Comparison of ENCODE assay signal across 26 cellular contexts in the genomic region with DNA sequence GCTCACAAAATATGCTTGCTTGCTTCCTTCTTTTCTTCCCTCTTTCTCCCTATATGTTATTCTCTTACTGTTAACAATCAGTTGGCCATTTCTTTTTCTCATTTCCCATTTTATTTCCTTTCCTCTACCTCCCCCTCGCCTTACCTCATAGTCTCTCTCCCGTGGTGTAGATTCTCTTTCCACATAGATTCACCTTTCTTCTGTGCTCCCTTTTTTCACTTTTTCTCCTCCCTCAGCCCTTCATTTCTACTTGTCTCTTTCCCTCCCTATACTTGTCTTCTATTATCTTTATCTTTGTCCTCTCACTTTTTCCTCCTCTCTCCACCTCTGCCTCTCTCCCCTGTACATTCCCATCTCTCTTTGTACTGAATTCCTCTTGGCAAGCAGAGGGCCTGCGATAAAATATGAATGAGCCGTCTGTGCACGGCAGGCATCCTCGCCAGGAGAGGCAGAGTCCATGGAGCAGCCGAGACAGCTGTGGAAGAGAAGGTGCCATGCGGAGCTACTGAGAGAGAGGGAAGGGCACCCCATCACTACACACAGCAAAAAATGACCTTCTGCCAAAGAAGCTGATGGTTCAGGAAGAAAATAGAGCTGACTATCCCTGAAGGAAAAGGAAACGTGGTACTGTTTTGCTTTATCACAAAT. TPM values are rescaled to one million over a fixed set of nuclear protein-coding genes. Genes with fewer than 3 reads are reported as not detected.
A peak's percentile ranks its signal among the peaks of the same experiment; 100 is the strongest.
DNase-seq lines count a peak whose midpoint lies in the region; ATAC-seq and TF ChIP-seq lines count a peak whose summit lies in the region.
"Had no signal": no experiment of that assay in that cellular context is flagged by ENCODE, and none has a peak within 500 bp of the region (broad histone marks: within the 10 kb centered on the region; RNA-seq: fewer than 3 reads in every experiment).

No MANE protein-coding gene starts in this region.

- ATAC-seq in HG02981 (IDR thresholded peaks at IDR 0.05; ENCODE audit: unreplicated experiment): no peak
- ATAC-seq: activated CD8-positive, alpha-beta memory T cell treated with anti-CD3 and anti-CD28 coated beads, Interleukin-2, amount 10 ng/mL, durations not matched to agents 7 days and 5 days; left lung; Panc1; stimulated activated naive CD8-positive, alpha-beta T cell treated with anti-CD3 and anti-CD28 coated beads, Interleukin-15, amount 100 ng/mL, for 72 hours had no signal

- intact Hi-C loops in A673 (cut with micrococcal nuclease; ENCODE audit: unreplicated experiment): no loop called here

- H3K27me3 ChIP-seq in A673 (replicated peaks; ENCODE audit: insufficient read depth, low read depth, low read length, poor library complexity) (no peaks in the 10 kb centered on the region), SJCRH30 (no peaks in the 10 kb centered on the region), iPS-15b (ENCODE audit: control insufficient read depth, insufficient read depth, low read length) (no peaks in the 10 kb centered on the region)
- H3K27me3 ChIP-seq: ascending aorta, left lung, spleen, vagina had no signal

- BruUV-seq in A673 (replicated peaks; lab: Mats Ljungman, UMichigan): no TSS peak

- no peak for TF ChIP-seq CTCF in A673 (conservative IDR thresholded peaks at IDR 0.05; ENCODE audit: low read depth, low read length)

- CTCF ChIA-PET in A673 (lab: Charles Lee): no interaction called here

- H3K9me3 ChIP-seq in A673 (ENCODE audit: low read depth, low read length, poor library complexity, severe bottlenecking): no peaks in the 10 kb centered on the region
- no peaks in the 10 kb centered on the region for H3K9me3 ChIP-seq in SJCRH30 (replicated peaks)
- H3K9me3 ChIP-seq in iPS-15b (ENCODE audit: control insufficient read depth, insufficient read depth, low read length): no peaks in the 10 kb centered on the region
- H3K9me3 ChIP-seq: ascending aorta, HAP-1, left lung, spleen, vagina had no signal

- POLR2A ChIA-PET in A673 (lab: Charles Lee; ENCODE audit: low non-redundant PET): no interaction called here

- H3K4me1 ChIP-seq in A673 (ENCODE audit: insufficient read depth, low read length, poor library complexity, severe bottlenecking): peaks cover 42% of the 10 kb centered on the region
- peaks cover 31% of the 10 kb centered on the region for H3K4me1 ChIP-seq in SJCRH30
- peaks cover 5% of the 10 kb centered on the region for H3K4me1 ChIP-seq in iPS-15b (ENCODE audit: control insufficient read depth, insufficient read depth, low read length)
- H3K4me1 ChIP-seq: ascending aorta, parathyroid adenoma had no signal

- DNase-seq in A673 (ENCODE audit: low spot score): no peak
- DNase-seq in DMS 273 treated with DMSO at 0.1 percent for 48 hours (lab: John Stamatoyannopoulos, UW): peak; percentile 49
- DNase-seq in SJCRH30: peak; percentile 46 to 61
- no peak for DNase-seq in NCI-H146 (lab: John Stamatoyannopoulos, UW)
- no peak for DNase-seq in dedifferentiated amniotic fluid mesenchymal stem cell (ENCODE audit: extremely low spot score)
- DNase-seq: activated CD8-positive, alpha-beta memory T cell treated with anti-CD3 and anti-CD28 coated beads, Interleukin-2, amount 10 ng/mL, durations not matched to agents 7 days and 5 days; activated gamma-delta T cell treated with Interleukin-2 at 50 U/mL for 16 hours; activated T-cell treated with anti-CD3 and anti-CD28 coated beads, Interleukin-2, amount 50 U/mL, for 48 hours; effector CD4-positive, alpha-beta T cell; Kasumi-1; left lung; mesendoderm; NCI-H1930; NCI-H526; SHP77 treated with DMSO at 0.1 percent for 48 hours; spleen; stimulated activated CD8-positive, alpha-beta memory T cell treated with anti-CD3 and anti-CD28 coated beads, Interleukin-4, amount 100 ng/mL, for 48 hours; stimulated activated naive CD8-positive, alpha-beta T cell treated with anti-CD3 and anti-CD28 coated beads, Interleukin-15, amount 100 ng/mL, for 72 hours had no signal

- no peak overlapping the region for H3K4me3 ChIP-seq in A673 (ENCODE audit: low read depth, low read length, poor library complexity, severe bottlenecking)
- H3K4me3 ChIP-seq in SJCRH30: peak overlapping the region; percentile 39
- no peak overlapping the region for H3K4me3 ChIP-seq in iPS-15b (ENCODE audit: low read depth, low read length)
- H3K4me3 ChIP-seq: ascending aorta, HAP-1, left lung, spleen, vagina had no signal

- peak overlapping the region; percentile 24 for H3K27ac ChIP-seq in A673 (ENCODE audit: low read depth, low read length, poor library complexity, severe bottlenecking)
- peak overlapping the region; percentile 49 for H3K27ac ChIP-seq in SJCRH30
- H3K27ac ChIP-seq: ascending aorta, left lung, parathyroid adenoma, spleen, vagina had no signal

- peak overlapping the region; percentile 29 for H3K9ac ChIP-seq in iPS-15b (ENCODE audit: low read depth, low read length)
- H3K9ac ChIP-seq: parathyroid adenoma had no signal

- H3K36me3 ChIP-seq in A673 (ENCODE audit: insufficient read depth, low read length, poor library complexity, severe bottlenecking): no peaks in the 10 kb centered on the region
- H3K36me3 ChIP-seq in SJCRH30: no peaks in the 10 kb centered on the region
- no peaks in the 10 kb centered on the region for H3K36me3 ChIP-seq in iPS-15b (ENCODE audit: control insufficient read depth, insufficient read depth, low read length)
- H3K36me3 ChIP-seq: HAP-1, vagina had no signal

RNA-seq across cellular contexts. Expression of gene C14orf93, which starts 12.1 kb away (rescaled TPM):
- 9.9 and 10.8 TPM in 2 replicates for total RNA-seq in A673 (2021)
- total RNA-seq in SJCRH30 (2014; rRNA removed; shearing (Covaris generic)): 11.9 and 13.5 TPM in 2 replicates

RNA-seq across cellular contexts. Expression of gene AJUBA, which starts 15.4 kb away (rescaled TPM):
- 37.6 and 43.6 TPM in 2 replicates for total RNA-seq in A673 (2021)
- total RNA-seq in SJCRH30 (2014; rRNA removed; shearing (Covaris generic)): 41.1 and 47.3 TPM in 2 replicates

RNA-seq across cellular contexts. Expression of gene PSMB5, which starts 36.9 kb away (rescaled TPM):
- 491 and 500 TPM in 2 replicates for total RNA-seq in A673 (2021)
- 224 and 242 TPM in 2 replicates for total RNA-seq in SJCRH30 (2014; rRNA removed; shearing (Covaris generic))

RNA-seq across cellular contexts. Expression of gene HAUS4, which starts 40.9 kb away (rescaled TPM):
- total RNA-seq in A673 (2021): 62.7 and 73.9 TPM in 2 replicates
- total RNA-seq in SJCRH30 (2014; rRNA removed; shearing (Covaris generic)): 42.9 and 44.5 TPM in 2 replicates

RNA-seq across cellular contexts. Expression of gene PSMB11, which starts 44.2 kb away (rescaled TPM):
- total RNA-seq in A673 (2021): not detected in 2 replicates
- total RNA-seq in SJCRH30 (2014; rRNA removed; shearing (Covaris generic)): not detected in 2 replicates
- total RNA-seq: activated CD8-positive, alpha-beta memory T cell treated with anti-CD3 and anti-CD28 coated beads, Interleukin-2, amount 10 ng/mL, durations not matched to agents 7 days and 5 days; ascending aorta; left lung; myocyte; spleen; vagina had no signal

Comparison
In these comparisons a context has a peak if more than half of its experiments do, and no peak if none do; other contexts are left out.
1. DNase-seq: peak in DMS 273 treated with DMSO at 0.1 percent for 48 hours (single experiment) and SJCRH30 (2 of 2); none in A673 (single experiment), NCI-H146 (single experiment) and dedifferentiated amniotic fluid mesenchymal stem cell (single experiment).